Comparison of ENCODE assay signal across 1 cellular context in genomic region chr2:219454217-219454616, GRCh38.
TF ChIP-seq lines count a peak whose summit lies in the region.

No MANE protein-coding gene starts in this region.

TF ChIP-seq in IMR-90, 13 proteins besides CTCF, POLR2A, EP300 and RAD21:
- no peak for TF ChIP-seq SMC3 (IDR thresholded peaks at IDR 0.05; ENCODE audit: low read depth, low read length)
- no peak for TF ChIP-seq RCOR1 (IDR thresholded peaks at IDR 0.05; ENCODE audit: insufficient replicate concordance, low read length)
- TF ChIP-seq RFX5 (IDR thresholded peaks at IDR 0.05; ENCODE audit: low read depth, low read length): no peak
- TF ChIP-seq USF2 (IDR thresholded peaks at IDR 0.05; ENCODE audit: low read depth, low read length): no peak
- TF ChIP-seq MAFK (IDR thresholded peaks at IDR 0.05; ENCODE audit: low read depth, low read length): no peak
- no peak for TF ChIP-seq MXI1 (IDR thresholded peaks at IDR 0.05; ENCODE audit: borderline replicate concordance, low read depth, low read length)
- TF ChIP-seq FOS (IDR thresholded peaks at IDR 0.05; ENCODE audit: low read depth, low read length): no peak
- no peak for TF ChIP-seq ELK1 (IDR thresholded peaks at IDR 0.05; ENCODE audit: borderline replicate concordance, low read depth, low read length)
